ENCODE assay signal across 15 cellular contexts in the genomic region with DNA sequence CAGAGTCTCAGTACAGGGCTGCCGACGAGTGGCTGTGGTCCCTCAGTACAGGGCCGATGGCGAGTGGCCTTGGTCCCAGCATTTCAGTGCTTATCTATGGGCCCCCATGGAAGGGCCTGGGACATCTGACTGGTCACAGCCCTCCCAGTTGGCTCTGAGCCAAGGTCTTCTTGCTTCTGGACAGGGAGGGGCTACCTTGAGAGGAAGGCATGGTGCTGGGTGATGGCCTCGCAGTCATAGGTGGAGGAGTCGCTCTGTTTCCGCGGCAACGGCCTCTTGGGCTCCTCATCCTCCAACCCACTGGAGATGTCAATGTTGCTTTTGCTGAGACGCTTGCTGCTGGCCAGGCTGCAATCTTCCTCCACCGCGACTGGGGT. TPM values are rescaled to one million over a fixed set of nuclear protein-coding genes. Genes with fewer than 3 reads are reported as not detected.
"Had no signal": no experiment of that assay in that cellular context is flagged by ENCODE, and none has a peak within 500 bp of the region (broad histone marks: within the 10 kb centered on the region; RNA-seq: fewer than 3 reads in every experiment).

No MANE protein-coding gene starts in this region.

- H3K27me3 ChIP-seq: brain microvascular endothelial cell, pancreas had no signal

- H3K4me3 ChIP-seq: heart right ventricle, pancreas, skin epidermis had no signal

- H3K36me3 ChIP-seq: brain microvascular endothelial cell, heart right ventricle, pancreas had no signal

- H3K9me3 ChIP-seq: heart right ventricle, pancreas had no signal

- ATAC-seq: activated naive CD4-positive, alpha-beta T cell treated with anti-CD3 and anti-CD28 coated beads, Interleukin-2, amount 50 U/mL, for 72 hours; heart right ventricle; pancreas had no signal

- H3K4me1 ChIP-seq: heart right ventricle, pancreas had no signal

- DNase-seq: activated CD4-positive, alpha-beta T cell treated with anti-CD3 and anti-CD28 coated beads, Interleukin-2, amount 50 U/mL, for 4 hours; activated CD4-positive, CD25-positive, alpha-beta regulatory T cell treated with anti-CD3 and anti-CD28 coated beads, Interleukin-2, amount 50 U/mL, for 72 hours; activated effector memory CD4-positive, alpha-beta T cell treated with Interleukin-2 at 50 U/mL for 16 hours; activated T-cell treated with anti-CD3 and anti-CD28 coated beads, Interleukin-2, amount 50 U/mL, for 1 hour; brain microvascular endothelial cell; heart right ventricle; pancreas had no signal

- FAIRE-seq: frontal cortex, pancreas had no signal

- H3K27ac ChIP-seq: brain microvascular endothelial cell, heart right ventricle, pancreas, skin epidermis had no signal

RNA-seq across cellular contexts. Expression of a gene that starts 41.9 kb away (rescaled TPM):
- total RNA-seq: activated naive CD4-positive, alpha-beta T cell treated with anti-CD3 and anti-CD28 coated beads, Interleukin-2, amount 50 U/mL, for 72 hours; fibroblast of lung; frontal cortex; heart right ventricle; liver; neural crest cell; pancreas; subcutaneous adipose tissue had no signal
- polyA plus RNA-seq: keratinocyte, liver had no signal
